Comparison of ENCODE assay signal across 12 cellular contexts in the genomic region with DNA sequence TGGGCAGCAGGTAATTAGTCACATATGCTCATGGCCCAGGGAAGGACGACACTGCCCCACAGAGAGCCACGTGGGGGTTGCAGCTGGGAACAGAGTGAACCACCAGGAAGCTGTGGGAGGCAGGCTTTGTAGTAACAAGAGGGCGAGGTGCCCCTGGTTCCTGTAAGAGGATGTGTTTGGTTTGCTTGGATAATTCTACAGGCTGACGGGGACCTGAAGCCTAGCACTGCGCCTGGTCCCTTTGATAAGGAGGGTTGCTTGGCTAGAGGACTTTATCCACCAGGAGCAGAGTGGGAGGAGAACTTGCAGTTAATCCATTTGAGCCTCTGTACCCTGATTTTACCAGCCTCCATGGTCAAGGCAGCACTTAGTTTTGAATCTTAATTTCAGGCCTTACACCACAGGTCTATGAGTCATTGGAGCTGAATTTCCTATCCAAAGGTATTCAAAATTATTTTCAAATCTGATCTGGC.
A peak's percentile ranks its signal among the peaks of the same experiment; 100 is the strongest.
DNase-seq lines count a peak whose midpoint lies in the region; ATAC-seq and TF ChIP-seq lines count a peak whose summit lies in the region.
"Had no signal": no experiment of that assay in that cellular context is flagged by ENCODE, and none has a peak within 500 bp of the region (broad histone marks: within the 10 kb centered on the region; RNA-seq: fewer than 3 reads in every experiment).

No MANE protein-coding gene starts in this region.

- H3K36me3 ChIP-seq in GM23338 (ENCODE audit: insufficient read depth) (no peaks in the 10 kb centered on the region), PC-3 (ENCODE audit: low read depth, low read length) (no peaks in the 10 kb centered on the region), mucosa of descending colon (ENCODE audit: low read depth) (no peaks in the 10 kb centered on the region)

- H3K9me3 ChIP-seq in PC-3 (ENCODE audit: low read length) (no peaks in the 10 kb centered on the region), mucosa of descending colon (peaks cover under 1% of the 10 kb centered on the region)

- H3K4me1 Mint-ChIP-seq in GM23338, result no peaks in the 10 kb centered on the region
- H3K4me1 Mint-ChIP-seq in Calu3 (ENCODE audit: low read depth, unreplicated experiment), result no peaks in the 10 kb centered on the region

- H3K4me3 Mint-ChIP-seq in GM23338 (no peak overlapping the region), Calu3 (ENCODE audit: low read depth, unreplicated experiment) (no peak overlapping the region)

- CTCF ChIA-PET in PC-3 (lab: Charles Lee) (interaction anchor here (0.6 kb wide), 1 partner anchor 142 kb away, joined by 4 read pairs; no protein-coding TSS in a partner anchor), Calu3 (lab: Charles Lee) (no interaction called here)

- no peaks in the 10 kb centered on the region for H3K79me2 ChIP-seq in GM23338 (replicated peaks; ENCODE audit: insufficient read depth)
- no peaks in the 10 kb centered on the region for H3K79me2 ChIP-seq in PC-3 (ENCODE audit: low read length)

- intact Hi-C loops in PC-3 (cut with micrococcal nuclease), result no loop called here
- intact Hi-C loops in mucosa of descending colon (cut with DNase I, micrococcal nuclease), result no loop called here
- intact Hi-C loops in Calu3 (cut with micrococcal nuclease; ENCODE audit: unreplicated experiment), result no loop called here

- DNase-seq in GM23338 (ENCODE audit: low spot score), result no peak
- DNase-seq in PC-3, result peak; percentile 27
- DNase-seq in epithelial cell of esophagus (ENCODE audit: low read depth), result peak; percentile 60
- no peak for DNase-seq in mucosa of descending colon
- DNase-seq in hypothalamus (lab: John Stamatoyannopoulos, UW), result no peak
- no peak for DNase-seq in Calu3
- DNase-seq in SHP77 (lab: John Stamatoyannopoulos, UW), result no peak
- DNase-seq: activated T-cell treated with anti-CD3 and anti-CD28 coated beads, Interleukin-2, amount 50 U/mL, for 48 hours; cortex of kidney; T-helper 9 cell had no signal

- no peaks in the 10 kb centered on the region for H3K4me1 ChIP-seq in GM23338 (ENCODE audit: insufficient read depth)
- peaks cover 17% of the 10 kb centered on the region for H3K4me1 ChIP-seq in PC-3 (ENCODE audit: insufficient read depth, low read length)
- no peaks in the 10 kb centered on the region for H3K4me1 ChIP-seq in mucosa of descending colon (ENCODE audit: low read depth)

- H3K9me2 ChIP-seq in GM23338 (ENCODE audit: insufficient read depth) (0 out of 2 replicates have a peak, but pooled peaks cover 3% of the 10 kb centered on the region), PC-3 (replicated peaks; ENCODE audit: low read length) (no peaks in the 10 kb centered on the region)

- H3K9me3 Mint-ChIP-seq in GM23338 (peaks cover 2% of the 10 kb centered on the region; the same call in 1 of the 3 replicates), Calu3 (ENCODE audit: low read depth, unreplicated experiment) (no peaks in the 10 kb centered on the region)

- no peaks in the 10 kb centered on the region for H3F3A ChIP-seq in GM23338 (replicated peaks; ENCODE audit: low read depth)
- H3F3A ChIP-seq in PC-3 (ENCODE audit: low read length, unreplicated experiment), result no peaks in the 10 kb centered on the region

- TF ChIP-seq CTCF in GM23338 (conservative IDR thresholded peaks at IDR 0.05; ENCODE audit: low read depth in 2 of 2) (peak in 1 of 2 experiments; percentile 35; a peak in 3 of 4 replicates), PC-3 (conservative IDR thresholded peaks at IDR 0.05; ENCODE audit: low read depth, low read length) (no peak; the same call in 1 of the 2 replicates), epithelial cell of esophagus (IDR thresholded peaks at IDR 0.05; ENCODE audit: insufficient read depth, low read depth, low read length, missing control alignments) (no peak), mucosa of descending colon (IDR thresholded peaks at IDR 0.05) (no peak), Calu3 (IDR thresholded peaks at IDR 0.05; ENCODE audit: unreplicated experiment) (no peak)

- H3K4me3 ChIP-seq in GM23338 (no peak overlapping the region), PC-3 (ENCODE audit: low read length) (no peak overlapping the region), epithelial cell of esophagus (ENCODE audit: low read length) (no peak overlapping the region), mucosa of descending colon (no peak overlapping the region)

- H3K27ac Mint-ChIP-seq in GM23338 (no peak overlapping the region), Calu3 (ENCODE audit: unreplicated experiment) (no peak overlapping the region)

- H3K9ac ChIP-seq in PC-3 (ENCODE audit: low read length), result no peak overlapping the region
- H3K9ac ChIP-seq: KMS-11 had no signal

- H2AFZ ChIP-seq in GM23338 (no peak overlapping the region), PC-3 (ENCODE audit: low read length) (no peak overlapping the region)

- no peak overlapping the region for H3K27ac ChIP-seq in GM23338 (ENCODE audit: low read depth)
- no peak overlapping the region for H3K27ac ChIP-seq in PC-3 (ENCODE audit: low read length)
- H3K27ac ChIP-seq: KMS-11 had no signal

- ATAC-seq in GM23338 (peak; percentile 48; the same call in 1 of the 3 replicates), PC-3 (peak; percentile 46; the same call in 1 of the 2 replicates), mucosa of descending colon (peak; percentile 54), HG03025 (IDR thresholded peaks at IDR 0.05; ENCODE audit: low FRiP score, unreplicated experiment) (no peak)

- no peak overlapping the region for H3K4me2 ChIP-seq in GM23338
- H3K4me2 ChIP-seq in PC-3 (ENCODE audit: low read length), result no peak overlapping the region
- H3K4me2 ChIP-seq: KMS-11 had no signal

- H3K27me3 ChIP-seq in GM23338 (ENCODE audit: insufficient read depth) (no peaks in the 10 kb centered on the region), PC-3 (ENCODE audit: low read length) (no peaks in the 10 kb centered on the region)

- H3K27me3 Mint-ChIP-seq in GM23338 (ENCODE audit: insufficient read depth, low read depth, poor library complexity) (peaks cover 2% of the 10 kb centered on the region), Calu3 (ENCODE audit: unreplicated experiment) (no peaks in the 10 kb centered on the region)

- POLR2A ChIA-PET in PC-3 (lab: Charles Lee; ENCODE audit: unreplicated experiment), result no interaction called here

- BruUV-seq in PC-3 (replicated peaks; lab: Mats Ljungman, UMichigan) (no TSS peak), Calu3 (replicated peaks; lab: Mats Ljungman, UMichigan) (no TSS peak)

- H4K20me1 ChIP-seq in GM23338 (replicated peaks; ENCODE audit: insufficient read depth) (no peaks in the 10 kb centered on the region), PC-3 (ENCODE audit: low read length) (no peaks in the 10 kb centered on the region)

- H3K36me3 Mint-ChIP-seq in GM23338 (ENCODE audit: low read depth) (no peaks in the 10 kb centered on the region), Calu3 (ENCODE audit: insufficient read depth, unreplicated experiment) (no peaks in the 10 kb centered on the region)

TF ChIP-seq in GM23338, 12 proteins besides CTCF, POLR2A, EP300 and RAD21 (continues in another document):
- TF ChIP-seq NANOG (IDR thresholded peaks at IDR 0.05; ENCODE audit: borderline replicate concordance) (no peak), STAT1 (IDR thresholded peaks at IDR 0.05; ENCODE audit: unreplicated experiment) (no peak), EZH2phosphoT487 (IDR thresholded peaks at IDR 0.05; ENCODE audit: unreplicated experiment) (no peak), REST (IDR thresholded peaks at IDR 0.05; ENCODE audit: unreplicated experiment) (no peak), ZNF114 (CRISPR knock-in tag; IDR thresholded peaks at IDR 0.05) (no peak), ETS1 (IDR thresholded peaks at IDR 0.05) (no peak)

Comparison
In these comparisons a context has a peak if more than half of its experiments do, and no peak if none do; other contexts are left out.
1. DNase-seq: peak in PC-3 (single experiment) and epithelial cell of esophagus (single experiment); none in GM23338 (single experiment), mucosa of descending colon (0 of 3), hypothalamus (0 of 51), Calu3 (single experiment) and SHP77 (0 of 2).